Comparison of ENCODE assay signal across 9 cellular contexts in the genomic region with DNA sequence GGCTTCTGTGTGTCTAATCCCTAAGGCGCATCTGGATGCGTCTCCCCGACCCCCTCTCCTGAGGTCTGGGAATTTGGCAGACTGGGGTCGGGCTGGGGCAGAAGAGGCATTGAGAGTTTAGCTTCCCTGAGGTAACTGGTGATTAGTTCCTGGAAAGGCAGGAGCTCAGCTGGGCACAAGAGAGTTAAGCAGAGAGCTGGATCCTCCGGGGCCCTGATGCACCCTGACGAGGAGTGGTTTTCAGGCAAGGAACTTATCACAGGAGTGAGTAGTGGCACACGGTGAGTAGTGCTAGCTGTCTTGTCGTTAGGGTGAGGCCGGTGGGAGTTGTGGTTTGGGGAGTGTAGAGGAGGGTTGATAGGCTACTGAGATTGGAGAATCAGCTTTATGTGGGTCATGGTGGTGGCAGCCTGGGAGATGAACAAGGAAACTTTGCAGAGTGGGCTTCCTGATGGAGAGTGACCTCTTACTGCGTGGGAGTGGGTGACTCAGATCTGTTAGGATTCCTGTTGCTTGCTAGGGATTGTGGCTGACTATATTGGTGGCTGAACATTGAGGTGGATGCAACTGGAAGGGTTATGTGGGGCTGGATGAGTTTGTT. TPM values are rescaled to one million over a fixed set of nuclear protein-coding genes. Genes with fewer than 3 reads are reported as not detected.
DNase-seq lines count a peak whose midpoint lies in the region; ATAC-seq, FAIRE-seq and TF ChIP-seq lines count a peak whose summit lies in the region.
"Had no signal": no experiment of that assay in that cellular context is flagged by ENCODE, and none has a peak within 500 bp of the region (broad histone marks: within the 10 kb centered on the region; RNA-seq: fewer than 3 reads in every experiment).

No MANE protein-coding gene starts in this region.

- no peaks in the 10 kb centered on the region for H3K9me3 ChIP-seq in SK-N-MC (ENCODE audit: low read depth, low read length)
- no peaks in the 10 kb centered on the region for H3K9me3 ChIP-seq in body of pancreas
- no peaks in the 10 kb centered on the region for H3K9me3 ChIP-seq in small intestine (ENCODE audit: control insufficient read depth, low read depth)

- H3K4me1 ChIP-seq in body of pancreas (peaks cover 22% of the 10 kb centered on the region), small intestine (ENCODE audit: control insufficient read depth in 2 of 2, insufficient read depth in 1 of 2, low read depth in 1 of 2, low read length in 1 of 2) (no peaks in the 10 kb centered on the region)

- WGBS in body of pancreas, 2 donors, result 0 to 1% methylated on average over 10 of the region's 10 CpGs
- WGBS in small intestine, 3 donors, result 1 to 2% (median 1%) methylated on average over 10 of the region's 10 CpGs

- DNase-seq in EL (peak; percentile 73), SK-N-MC (ENCODE audit: low read depth, low spot score) (no peak), body of pancreas (peak in 3 of 4 donors; percentile 11 to 26 (median 12)), iPS-NIHi11 (ENCODE audit: low spot score) (peak; percentile 42), small intestine (peak; percentile 30), posterior vena cava (ENCODE audit: low spot score) (no peak)

- H3K27me3 ChIP-seq in body of pancreas, result no peaks in the 10 kb centered on the region
- no peaks in the 10 kb centered on the region for H3K27me3 ChIP-seq in small intestine (ENCODE audit: control insufficient read depth in 2 of 2, insufficient read depth in 2 of 2, low read length in 2 of 2)

- no peak for TF ChIP-seq CTCF in body of pancreas (IDR thresholded peaks at IDR 0.05)

- H3K9ac ChIP-seq in SK-N-MC (ENCODE audit: insufficient read length), result peak overlapping the region; percentile 89

- H3K27ac ChIP-seq in SK-N-MC, result no peak overlapping the region
- peak overlapping the region; percentile 13 to 92 (median 84) for H3K27ac ChIP-seq in body of pancreas
- peak overlapping the region; percentile 80 to 88 for H3K27ac ChIP-seq in small intestine (ENCODE audit: low read depth in 1 of 2, low read length in 1 of 2)

- intact Hi-C loops in body of pancreas (cut with DNase I) (no loop called here), posterior vena cava (cut with DNase I) (no loop called here)

- peak overlapping the region; percentile 86 for H3K4me3 ChIP-seq in SK-N-MC
- peak overlapping the region; percentile 83 to 95 for H3K4me3 ChIP-seq in body of pancreas
- H3K4me3 ChIP-seq in small intestine (ENCODE audit: low read depth in 1 of 2, low read length in 2 of 2), result peak overlapping the region; percentile 79 to 95

- no peaks in the 10 kb centered on the region for H3K36me3 ChIP-seq in SK-N-MC (ENCODE audit: insufficient read depth, low read length)
- no peaks in the 10 kb centered on the region for H3K36me3 ChIP-seq in body of pancreas (replicated peaks in 1 of 2; ENCODE audit: insufficient read depth in 1 of 2, low read depth in 2 of 2)
- no peaks in the 10 kb centered on the region for H3K36me3 ChIP-seq in small intestine (ENCODE audit: control insufficient read depth in 2 of 2, insufficient read depth in 2 of 2, low read length in 2 of 2)

- ATAC-seq in HG02759 (IDR thresholded peaks at IDR 0.05; ENCODE audit: unreplicated experiment), result peak; percentile 17
- ATAC-seq in body of pancreas, result peak; percentile 10
- ATAC-seq in HG02970 (IDR thresholded peaks at IDR 0.05; ENCODE audit: low FRiP score, unreplicated experiment), result no peak

- no peak for TF ChIP-seq POLR2A in body of pancreas (IDR thresholded peaks at IDR 0.05)

- no peak for FAIRE-seq in small intestine (lab: Jason Lieb, UNC)
- FAIRE-seq: endometrium had no signal

RNA-seq across cellular contexts. Expression of a gene that starts 0.9 kb away (rescaled TPM):
- total RNA-seq in body of pancreas, result 10 to 100 TPM; 15.8 to 25.7 TPM
- 1 to 10 TPM; 1.4 to 4.9 (median 1.8) TPM for polyA plus RNA-seq in small intestine
- 10 to 100 TPM; 20.0 to 21.2 TPM for total RNA-seq in posterior vena cava

RNA-seq across cellular contexts. Expression of a gene that starts 39.6 kb away (rescaled TPM):
- total RNA-seq in body of pancreas (1 to 10 TPM; 7.5 to 9.6 TPM), posterior vena cava (10 to 100 TPM; 13.7 to 19.3 TPM)
- 10 to 100 TPM in 1 of 3 donors, 1 to 10 TPM in 2; 4.5 to 10.5 (median 5.4) TPM for polyA plus RNA-seq in small intestine

Comparison
In these comparisons a context has a peak if more than half of its experiments do, and no peak if none do; other contexts are left out.
1. DNase-seq: peak in EL (single experiment), body of pancreas (3 of 4), iPS-NIHi11 (single experiment) and small intestine (single experiment); none in SK-N-MC (single experiment) and posterior vena cava (single experiment).
2. Peak in every context shown above with its lines, with median percentiles within 50 percentile points of each other: H3K4me3 ChIP-seq.